In genomic region chr4:77154074-77154473, GRCh38 we compare ENCODE assay signal across 18 cellular contexts. TPM values are rescaled to one million over a fixed set of nuclear protein-coding genes. Genes with fewer than 3 reads are reported as not detected.
A peak's percentile ranks its signal among the peaks of the same experiment; 100 is the strongest.
DNase-seq lines count a peak whose midpoint lies in the region; ATAC-seq, FAIRE-seq and TF ChIP-seq lines count a peak whose summit lies in the region.
"Had no signal": no experiment of that assay in that cellular context is flagged by ENCODE, and none has a peak within 500 bp of the region (broad histone marks: within the 10 kb centered on the region; RNA-seq: fewer than 3 reads in every experiment).

No MANE protein-coding gene starts in this region.

- intact Hi-C loops in posterior cingulate gyrus (cut with DNase I) = no loop called here

- H3F3A ChIP-seq in MM.1S (ENCODE audit: insufficient read depth, low read length) = peaks cover 26% of the 10 kb centered on the region

- no peak for TF ChIP-seq CTCF in MM.1S (IDR thresholded peaks at IDR 0.05; ENCODE audit: low read length)
- no peak for TF ChIP-seq CTCF in brain (conservative IDR thresholded peaks at IDR 0.05)
- TF ChIP-seq CTCF in neutrophil (IDR thresholded peaks at IDR 0.05) = no peak

- H3K27ac ChIP-seq in MM.1S (ENCODE audit: low read length) = peak overlapping the region; percentile 70; the same call in 1 of the 2 replicates
- H3K27ac ChIP-seq in neutrophil = peak overlapping the region; percentile 37
- no peak overlapping the region for H3K27ac ChIP-seq in SJCRH30

- no peaks in the 10 kb centered on the region for H3K9me2 ChIP-seq in MM.1S (replicated peaks; ENCODE audit: insufficient read depth, low read length)

- H3K79me2 ChIP-seq in MM.1S (ENCODE audit: low read length) = peaks cover 4% of the 10 kb centered on the region; the same call in 1 of the 2 replicates

- FAIRE-seq in GM18507 (lab: Jason Lieb, UNC) = peak; percentile 65
- FAIRE-seq: small intestine had no signal

- H3K9me3 ChIP-seq in MM.1S (replicated peaks; ENCODE audit: insufficient read depth, low read length) (no peaks in the 10 kb centered on the region), neutrophil (no peaks in the 10 kb centered on the region), SJCRH30 (replicated peaks) (no peaks in the 10 kb centered on the region)

- H3K4me3 Mint-ChIP-seq in brain = peak overlapping the region in 4 of 5 experiments; percentile 21 to 68 (median 48)
- no peak overlapping the region for H3K4me3 Mint-ChIP-seq in activated T-cell treated with anti-CD3 and anti-CD28 coated beads, Interleukin-2, amount 50 U/mL, for 4 hours
- H3K4me3 Mint-ChIP-seq: H9; T-helper 1 cell treated with Interleukin-12 subunit alpha and Interleukin-12 subunit beta and Interleukin-4 antibody, amounts not matched to agents 30 μg/mL and 1 μg/mL, for 36 hours had no signal

- peak overlapping the region; percentile 39 to 99 (median 73) for H3K27ac Mint-ChIP-seq in brain
- H3K27ac Mint-ChIP-seq: T-helper 1 cell treated with Interleukin-12 subunit alpha and Interleukin-12 subunit beta and Interleukin-4 antibody, amounts not matched to agents 30 μg/mL and 1 μg/mL, for 36 hours had no signal

- peak overlapping the region; percentile 89 for H3K4me2 ChIP-seq in MM.1S (ENCODE audit: low read depth, low read length)

- no peak overlapping the region; the same call in 1 of the 2 replicates for H3K9ac ChIP-seq in MM.1S (ENCODE audit: low read length)

- H3K27me3 Mint-ChIP-seq in brain = peaks cover 13% of the 10 kb centered on the region
- H3K27me3 Mint-ChIP-seq in activated T-cell treated with anti-CD3 and anti-CD28 coated beads, Interleukin-2, amount 50 U/mL, for 4 hours (ENCODE audit: low read depth) = peaks cover 2% of the 10 kb centered on the region

- no peaks in the 10 kb centered on the region for H4K20me1 ChIP-seq in MM.1S (ENCODE audit: insufficient read depth, low read length)

- H3K4me3 ChIP-seq in MM.1S (ENCODE audit: low read length) (no peak overlapping the region), neutrophil (ENCODE audit: low read depth in 1 of 2, low read length in 1 of 2) (no peak overlapping the region), SJCRH30 (no peak overlapping the region)
- H3K4me3 ChIP-seq: lung had no signal

- H3K27me3 ChIP-seq in MM.1S (replicated peaks; ENCODE audit: insufficient read depth, low read length) (no peaks in the 10 kb centered on the region), neutrophil (no peaks in the 10 kb centered on the region), SJCRH30 (no peaks in the 10 kb centered on the region)

- H3K36me3 Mint-ChIP-seq in brain = peaks cover 9% of the 10 kb centered on the region
- H3K36me3 Mint-ChIP-seq in activated T-cell treated with anti-CD3 and anti-CD28 coated beads, Interleukin-2, amount 50 U/mL, for 4 hours (ENCODE audit: insufficient read depth) = no peaks in the 10 kb centered on the region

- H3K36me3 ChIP-seq in MM.1S (replicated peaks; ENCODE audit: insufficient read depth, low read length) (no peaks in the 10 kb centered on the region), neutrophil (peaks cover 9% of the 10 kb centered on the region), SJCRH30 (peaks cover 3% of the 10 kb centered on the region)

- H2AFZ ChIP-seq in MM.1S (ENCODE audit: low read length) = no peak overlapping the region

- H3K4me1 Mint-ChIP-seq in brain = peaks cover 37% of the 10 kb centered on the region
- peaks cover 28% of the 10 kb centered on the region for H3K4me1 Mint-ChIP-seq in activated T-cell treated with anti-CD3 and anti-CD28 coated beads, Interleukin-2, amount 50 U/mL, for 4 hours (ENCODE audit: low read depth)

- peaks cover 29% of the 10 kb centered on the region for H3K4me1 ChIP-seq in MM.1S (ENCODE audit: low read length)
- peaks cover 31 to 37% of the 10 kb centered on the region in 2 experiments for H3K4me1 ChIP-seq in neutrophil (ENCODE audit: control insufficient read depth in 1 of 2, insufficient read depth in 1 of 2, low read depth in 1 of 2, low read length in 1 of 2)
- H3K4me1 ChIP-seq in SJCRH30 = peaks cover 10% of the 10 kb centered on the region

- DNase-seq in GM18507 (ENCODE audit: extremely low spot score, insufficient read length, low read depth) (no peak), MM.1S (peak; percentile 79), SJCRH30 (no peak), posterior cingulate gyrus (no peak)
- no peak for DNase-seq in activated T-cell treated with anti-CD3 and anti-CD28 coated beads, Interleukin-2, amount 50 U/mL, for 4 hours
- DNase-seq: activated CD4-positive, CD25-positive, alpha-beta regulatory T cell; H9; naive thymus-derived CD4-positive, alpha-beta T cell; NCI-H187 treated with DMSO at 0.1 percent for 48 hours; NCI-H510A; Right ventricle myocardium superior; small intestine; stimulated activated CD4-positive, alpha-beta T cell treated with anti-CD3 and anti-CD28 coated beads, Interleukin-4, amount 100 ng/mL, for 4 hours had no signal

- peaks cover 0 to 8% (median 0%) of the 10 kb centered on the region in 5 experiments for H3K9me3 Mint-ChIP-seq in brain
- no peaks in the 10 kb centered on the region for H3K9me3 Mint-ChIP-seq in activated T-cell treated with anti-CD3 and anti-CD28 coated beads, Interleukin-2, amount 50 U/mL, for 4 hours
- H3K9me3 Mint-ChIP-seq: T-helper 1 cell treated with Interleukin-12 subunit alpha and Interleukin-12 subunit beta and Interleukin-4 antibody, amounts not matched to agents 30 μg/mL and 1 μg/mL, for 36 hours had no signal

- ATAC-seq in activated T-cell treated with anti-CD3 and anti-CD28 coated beads, Interleukin-2, amount 50 U/mL, for 4 hours = no peak
- no peak for ATAC-seq in HG03108 (IDR thresholded peaks at IDR 0.05; ENCODE audit: unreplicated experiment)
- ATAC-seq: naive thymus-derived CD4-positive, alpha-beta T cell had no signal

RNA-seq across cellular contexts. Expression of gene CCNG2, which starts 2.9 kb away (rescaled TPM):
- polyA plus RNA-seq in brain (ENCODE audit: insufficient read depth, low read depth, low replicate concordance) = 19.9 TPM
- total RNA-seq in SJCRH30 (2014; rRNA removed; shearing (Covaris generic)) = 48.0 and 52.6 TPM in 2 replicates
- total RNA-seq in activated T-cell treated with anti-CD3 and anti-CD28 coated beads, Interleukin-2, amount 50 U/mL, for 4 hours = 1 to 10 TPM in 2 of 3 donors, under 1 TPM in 1; 0.30 to 1.0 (median 1.0) TPM

Comparison
In these comparisons a context has a peak if more than half of its experiments do, and no peak if none do; other contexts are left out.
1. RNA of gene CCNG2, which starts 2.9 kb away (total RNA-seq): 48.0 to 52.6 TPM in SJCRH30; 0.30 to 1.0 TPM in activated T-cell treated with anti-CD3 and anti-CD28 coated beads, Interleukin-2, amount 50 U/mL, for 4 hours; every median in the first group is over 10 times any median in the second.